8 cellular contexts compared by ENCODE assay signal in genomic region chr3:52277071-52277964, GRCh38. TPM values are rescaled to one million over a fixed set of nuclear protein-coding genes. Genes with fewer than 3 reads are reported as not detected.
A peak's percentile ranks its signal among the peaks of the same experiment; 100 is the strongest.
DNase-seq lines count a peak whose midpoint lies in the region; ATAC-seq and TF ChIP-seq lines count a peak whose summit lies in the region.

No MANE protein-coding gene starts in this region.

- no peak for TF ChIP-seq CTCF in fibroblast of villous mesenchyme (IDR thresholded peaks at IDR 0.05; ENCODE audit: insufficient read depth, low read depth, low read length)

- no CpG with 5 or more reads among the region's 28 CpGs for WGBS in neuronal stem cell (ENCODE audit: extremely low coverage in 2 of 2, insufficient read length in 2 of 2, insufficient replicate concordance in 1 of 2), 2 donors

- H2BK12ac ChIP-seq in neuronal stem cell (ENCODE audit: low read length) = no peak overlapping the region

- CTCF ChIA-PET in HEK293T (lab: Yijun Ruan, JAX) = interaction anchor here (0.6 to 2.0 kb wide), 6 partner anchors 45 to 774 kb away, joined by 3 to 6 read pairs (median 4); partner anchors contain the start of gene DUSP7

- H3K4me3 ChIP-seq in fibroblast of villous mesenchyme (ENCODE audit: low read depth, low read length) (peak overlapping the region; percentile 94), neuronal stem cell (ENCODE audit: low read length in 2 of 2) (peak overlapping the region; percentile 84 to 90)

- no peak overlapping the region for H2BK120ac ChIP-seq in neuronal stem cell (ENCODE audit: low read depth, low read length)

- H4K91ac ChIP-seq in neuronal stem cell (ENCODE audit: low read depth, low read length, poor library complexity) = no peak overlapping the region

- peak overlapping the region; percentile 98 for H3K23ac ChIP-seq in neuronal stem cell (ENCODE audit: low read depth, low read length, poor library complexity)

- no peak overlapping the region for H3K14ac ChIP-seq in neuronal stem cell (ENCODE audit: low read length)

- H4K8ac ChIP-seq in neuronal stem cell (ENCODE audit: low read depth, low read length) = peak overlapping the region; percentile 32

- H3K4me1 ChIP-seq in neuronal stem cell (ENCODE audit: control insufficient read depth in 2 of 2, insufficient read depth in 1 of 2, low read depth in 1 of 2, low read length in 2 of 2) = peaks cover 9 to 31% of the 10 kb centered on the region in 2 donors

- H3K27me3 ChIP-seq in neuronal stem cell (ENCODE audit: control insufficient read depth in 3 of 3, insufficient read depth in 3 of 3, low read depth in 1 of 3, low read length in 3 of 3) = no peaks in the 10 kb centered on the region

- H3K27ac ChIP-seq in neuronal stem cell (replicated peaks; ENCODE audit: low read length) (no peak overlapping the region), substantia nigra (ENCODE audit: low read depth, low read length, poor library complexity, severe bottlenecking) (peak overlapping the region; percentile 93)

- H3K4me2 ChIP-seq in neuronal stem cell (ENCODE audit: insufficient read depth, low read length, poor library complexity, severe bottlenecking) = peak overlapping the region; percentile 75

- no peaks in the 10 kb centered on the region for H3K9me3 ChIP-seq in neuronal stem cell (replicated peaks in 1 of 2; ENCODE audit: control insufficient read depth in 2 of 2, insufficient read depth in 1 of 2, low read depth in 1 of 2, low read length in 2 of 2)

- ATAC-seq in HG03342 (IDR thresholded peaks at IDR 0.05; ENCODE audit: unreplicated experiment) = no peak

- POLR2A ChIA-PET in HEK293T (lab: Yijun Ruan, JAX) = interaction anchor here (1.0 to 5.1 kb wide), 11 partner anchors 11 to 96 kb away, joined by 3 to 47 read pairs (median 5); partner anchors contain the start of genes GLYCTK and TWF2

- H2BK15ac ChIP-seq in neuronal stem cell (ENCODE audit: low read length) = no peak overlapping the region

- peak overlapping the region; percentile 97 for H3K9ac ChIP-seq in neuronal stem cell (ENCODE audit: low read depth, low read length, poor library complexity)

- no peak overlapping the region for H2AFZ ChIP-seq in neuronal stem cell (ENCODE audit: low read length)

- DNase-seq in COR-L47 (lab: John Stamatoyannopoulos, UW) (peak; percentile 11), HEK293T (ENCODE audit: extremely low spot score) (peak; percentile 60), RPMI8226 (peak; percentile 94), fibroblast of villous mesenchyme (ENCODE audit: low read depth) (peak; percentile 69), neuronal stem cell (ENCODE audit: low spot score) (no peak), substantia nigra (lab: John Stamatoyannopoulos, UW) (peak in 44 of 49 donors; percentile 15 to 88 (median 60))
- peak; percentile 69 for DNase-seq in activated effector memory CD4-positive, alpha-beta T cell treated with Interleukin-2 at 50 U/mL for 16 hours

- peaks cover 6 to 59% of the 10 kb centered on the region in 2 donors for H3K36me3 ChIP-seq in neuronal stem cell (replicated peaks in 1 of 2; ENCODE audit: control insufficient read depth in 2 of 2, insufficient read depth in 2 of 2, low read length in 2 of 2)

- peak overlapping the region; percentile 93 for H2BK5ac ChIP-seq in neuronal stem cell (ENCODE audit: low read length)

- no peak overlapping the region for H3K4ac ChIP-seq in neuronal stem cell (ENCODE audit: low read length)

- peaks cover 7% of the 10 kb centered on the region for H3K79me1 ChIP-seq in neuronal stem cell (ENCODE audit: low read depth, low read length)

- peak overlapping the region; percentile 81 for H2AK5ac ChIP-seq in neuronal stem cell (ENCODE audit: low read depth, low read length)

- H3K18ac ChIP-seq in neuronal stem cell (ENCODE audit: low read length) = peak overlapping the region; percentile 53

TF ChIP-seq in HEK293T, 16 proteins besides CTCF, POLR2A, EP300 and RAD21:
- TF ChIP-seq CTBP1 (IDR thresholded peaks at IDR 0.05; ENCODE audit: borderline replicate concordance) = no peak
- TF ChIP-seq ELF4 (IDR thresholded peaks at IDR 0.05) = no peak
- no peak for TF ChIP-seq LEF1 (IDR thresholded peaks at IDR 0.05; ENCODE audit: borderline replicate concordance)
- TF ChIP-seq ARNT (IDR thresholded peaks at IDR 0.05) = no peak
- TF ChIP-seq FOXA1 (IDR thresholded peaks at IDR 0.05) = no peak
- no peak for TF ChIP-seq SP1 (IDR thresholded peaks at IDR 0.05)
- TF ChIP-seq NFRKB (IDR thresholded peaks at IDR 0.05) = no peak
- no peak for TF ChIP-seq HDGF (IDR thresholded peaks at IDR 0.05; ENCODE audit: borderline replicate concordance)
- no peak for TF ChIP-seq PKNOX1 (IDR thresholded peaks at IDR 0.05)
- TF ChIP-seq ZNF384 (IDR thresholded peaks at IDR 0.05) = no peak
- TF ChIP-seq SUZ12 (IDR thresholded peaks at IDR 0.05) = no peak
- no peak for TF ChIP-seq FOXK2 (IDR thresholded peaks at IDR 0.05)
- no peak for TF ChIP-seq FOXM1 (IDR thresholded peaks at IDR 0.05; ENCODE audit: borderline replicate concordance)
- no peak for TF ChIP-seq TARDBP (IDR thresholded peaks at IDR 0.05)
- TF ChIP-seq L3MBTL2 (conservative IDR thresholded peaks at IDR 0.05) = no peak; the same call in 1 of the 2 replicates

RNA-seq across cellular contexts. Expression of gene WDR82, which starts 1.1 kb away (rescaled TPM):
- 51.2 and 68.2 TPM in 2 replicates for total RNA-seq in fibroblast of villous mesenchyme
- 37.2 TPM for polyA plus RNA-seq in neuronal stem cell (2013, experiment 1 of 2)
- polyA plus RNA-seq in neuronal stem cell (2013, experiment 2 of 2) = 38.6 TPM

RNA-seq across cellular contexts. Expression of gene GLYCTK, which starts 10.3 kb away (rescaled TPM):
- 6.9 and 13.5 TPM in 2 replicates for total RNA-seq in fibroblast of villous mesenchyme
- polyA plus RNA-seq in neuronal stem cell (2013, experiment 1 of 2) = 0.85 TPM
- polyA plus RNA-seq in neuronal stem cell (2013, experiment 2 of 2) = 1.1 TPM

RNA-seq across cellular contexts. Expression of gene PPM1M, which starts 31.8 kb away (rescaled TPM):
- 19.0 and 20.3 TPM in 2 replicates for total RNA-seq in fibroblast of villous mesenchyme
- polyA plus RNA-seq in neuronal stem cell (2013, experiment 1 of 2) = 3.5 TPM
- polyA plus RNA-seq in neuronal stem cell (2013, experiment 2 of 2) = 3.7 TPM

RNA-seq across cellular contexts. Expression of gene TWF2, which starts 38.4 kb away (rescaled TPM):
- total RNA-seq in fibroblast of villous mesenchyme = 75.6 and 130 TPM in 2 replicates
- polyA plus RNA-seq in neuronal stem cell (2013, experiment 1 of 2) = 21.7 TPM
- 20.9 TPM for polyA plus RNA-seq in neuronal stem cell (2013, experiment 2 of 2)

RNA-seq across cellular contexts. Expression of gene DNAH1, which starts 38.8 kb away (rescaled TPM):
- total RNA-seq in fibroblast of villous mesenchyme = 4.7 and 4.8 TPM in 2 replicates
- 1.3 TPM for polyA plus RNA-seq in neuronal stem cell (2013, experiment 1 of 2)
- 1.3 TPM for polyA plus RNA-seq in neuronal stem cell (2013, experiment 2 of 2)
